11 cellular contexts compared by ENCODE assay signal in genomic region chr9:26863074-26863473, GRCh38. TPM values are rescaled to one million over a fixed set of nuclear protein-coding genes. Genes with fewer than 3 reads are reported as not detected.
A peak's percentile ranks its signal among the peaks of the same experiment; 100 is the strongest.
DNase-seq lines count a peak whose midpoint lies in the region; FAIRE-seq and TF ChIP-seq lines count a peak whose summit lies in the region.
"Had no signal": no experiment of that assay in that cellular context is flagged by ENCODE, and none has a peak within 500 bp of the region (broad histone marks: within the 10 kb centered on the region; RNA-seq: fewer than 3 reads in every experiment).

No MANE protein-coding gene starts in this region.

- TF ChIP-seq EP300 in sigmoid colon (IDR thresholded peaks at IDR 0.05) = no peak

- H3K9me3 ChIP-seq in breast epithelium = no peaks in the 10 kb centered on the region
- no peaks in the 10 kb centered on the region for H3K9me3 ChIP-seq in PC-9 (ENCODE audit: insufficient read depth, low read depth)
- H3K9me3 ChIP-seq in sigmoid colon = no peaks in the 10 kb centered on the region
- H3K9me3 ChIP-seq: SJCRH30 had no signal

- peaks cover 33% of the 10 kb centered on the region for H3K36me3 Mint-ChIP-seq in MCF 10A (ENCODE audit: insufficient read depth, unreplicated experiment)

- H3K27me3 ChIP-seq in breast epithelium (no peaks in the 10 kb centered on the region), PC-9 (ENCODE audit: insufficient read depth, low read depth) (no peaks in the 10 kb centered on the region), sigmoid colon (no peaks in the 10 kb centered on the region)
- H3K27me3 ChIP-seq: SJCRH30 had no signal

- H3K36me3 ChIP-seq in breast epithelium (no peaks in the 10 kb centered on the region), PC-9 (ENCODE audit: low read depth) (no peaks in the 10 kb centered on the region), sigmoid colon (peaks cover 0 to 27% (median 4%) of the 10 kb centered on the region in 4 donors)
- H3K36me3 ChIP-seq: SJCRH30 had no signal

- H3K4me1 Mint-ChIP-seq in MCF 10A (ENCODE audit: insufficient read depth, unreplicated experiment) = no peaks in the 10 kb centered on the region

- no peaks in the 10 kb centered on the region for H3F3A ChIP-seq in PC-9 (ENCODE audit: insufficient read depth, low read depth)

- no peak overlapping the region for H3K4me2 ChIP-seq in PC-9

- TF ChIP-seq CTCF in MCF 10A (IDR thresholded peaks at IDR 0.05; ENCODE audit: unreplicated experiment) (peak; percentile 36), breast epithelium (IDR thresholded peaks at IDR 0.05) (peak in 1 of 3 donors; percentile 36), PC-9 (conservative IDR thresholded peaks at IDR 0.05) (peak; percentile 45; the same call in 1 of the 2 replicates), foreskin fibroblast (IDR thresholded peaks at IDR 0.05; ENCODE audit: low read depth, low read length) (peak; percentile 22), sigmoid colon (IDR thresholded peaks at IDR 0.05) (no peak)

- H4K20me1 ChIP-seq in PC-9 (ENCODE audit: insufficient read depth) = no peaks in the 10 kb centered on the region

- no peaks in the 10 kb centered on the region for H3K9me3 Mint-ChIP-seq in MCF 10A (ENCODE audit: unreplicated experiment)
- H3K9me3 Mint-ChIP-seq: CD4-positive, alpha-beta memory T cell had no signal

- H3K9me2 ChIP-seq in PC-9 (ENCODE audit: insufficient read depth) = no peaks in the 10 kb centered on the region

- no peaks in the 10 kb centered on the region for H3K27me3 Mint-ChIP-seq in MCF 10A (ENCODE audit: insufficient read depth, unreplicated experiment)
- H3K27me3 Mint-ChIP-seq: CD4-positive, alpha-beta memory T cell had no signal

- intact Hi-C loops in MCF 10A (cut with micrococcal nuclease) = loop anchor here (2.0 to 10.0 kb wide), 2 partner anchors 534 to 898 kb away; no protein-coding TSS in a partner anchor
- intact Hi-C loops in breast epithelium (cut with DNase I; ENCODE audit: low total_unique reads) = no loop called here
- intact Hi-C loops in PC-9 (cut with micrococcal nuclease; ENCODE audit: unreplicated experiment) = no loop called here
- intact Hi-C loops in sigmoid colon (cut with DNase I) = loop anchor here (10.0 kb wide), 1 partner anchor 118 kb away; no protein-coding TSS in a partner anchor

- POLR2A ChIA-PET in MCF 10A (lab: Yijun Ruan, JAX) (interaction anchor here (0.8 to 1.0 kb wide), 2 partner anchors 27 to 29 kb away, joined by 3 read pairs; no protein-coding TSS in a partner anchor), PC-9 (lab: Charles Lee; ENCODE audit: unreplicated experiment) (no interaction called here)

- H3K27ac ChIP-seq in breast epithelium (no peak overlapping the region), PC-9 (no peak overlapping the region), sigmoid colon (no peak overlapping the region)
- H3K27ac ChIP-seq: SJCRH30 had no signal

- 42 to 52% methylated on average over 1 of the region's 1 CpG for WGBS in sigmoid colon, 2 donors

- H3K79me2 ChIP-seq in PC-9 (ENCODE audit: low read depth) = no peaks in the 10 kb centered on the region

- H3K4me1 ChIP-seq in breast epithelium (no peaks in the 10 kb centered on the region), PC-9 (replicated peaks; ENCODE audit: insufficient read depth) (no peaks in the 10 kb centered on the region), sigmoid colon (no peaks in the 10 kb centered on the region)
- H3K4me1 ChIP-seq: SJCRH30 had no signal

- TF ChIP-seq POLR2A in breast epithelium (IDR thresholded peaks at IDR 0.05) = no peak
- no peak for TF ChIP-seq POLR2A in sigmoid colon (IDR thresholded peaks at IDR 0.05)

- FAIRE-seq in urothelium cell line (lab: Jason Lieb, UNC) = no peak

- no TSS peak for BruUV-seq in MCF 10A (replicated peaks; lab: Mats Ljungman, UMichigan)
- no TSS peak for BruUV-seq in PC-9 (replicated peaks; lab: Mats Ljungman, UMichigan)

- no peak overlapping the region for H2AFZ ChIP-seq in PC-9

- H3K27ac Mint-ChIP-seq in MCF 10A (ENCODE audit: low read depth, unreplicated experiment) = no peak overlapping the region

- H3K4me3 Mint-ChIP-seq in MCF 10A (ENCODE audit: unreplicated experiment) = no peak overlapping the region
- H3K4me3 Mint-ChIP-seq: CD4-positive, alpha-beta memory T cell had no signal

- DNase-seq in MCF 10A (ENCODE audit: unreplicated experiment) (peak; percentile 15), breast epithelium (ENCODE audit: low spot score in 2 of 2) (no peak), PC-9 (no peak), foreskin fibroblast (peak in 1 of 2 donors; percentile 8), urothelium cell line (ENCODE audit: low spot score) (peak; percentile 9), sigmoid colon (no peak)
- DNase-seq in activated CD4-positive, alpha-beta T cell treated with anti-CD3 and anti-CD28 coated beads for 48 hours = no peak
- DNase-seq in activated CD4-positive, CD25-positive, alpha-beta regulatory T cell treated with anti-CD3 and anti-CD28 coated beads, Interleukin-2, amount 50 U/mL, for 72 hours = no peak
- DNase-seq: activated effector memory CD4-positive, alpha-beta T cell treated with Interleukin-2 at 50 U/mL for 16 hours; CD4-positive, alpha-beta memory T cell had no signal

- H3K4me3 ChIP-seq in breast epithelium (no peak overlapping the region), PC-9 (no peak overlapping the region), foreskin fibroblast (ENCODE audit: low read depth in 1 of 2, low read length in 2 of 2) (no peak overlapping the region), sigmoid colon (no peak overlapping the region)
- H3K4me3 ChIP-seq: SJCRH30 had no signal

- CTCF ChIA-PET in MCF 10A (lab: Yijun Ruan, JAX) = interaction anchor here (0.9 to 1.6 kb wide), 5 partner anchors 15 to 543 kb away, joined by 3 to 13 read pairs (median 3); no protein-coding TSS in a partner anchor
- CTCF ChIA-PET in PC-9 (lab: Charles Lee) = no interaction called here

RNA-seq across cellular contexts. Expression of gene CAAP1, which starts 29.5 kb away (rescaled TPM):
- 29.2 and 35.2 TPM in 2 replicates for total RNA-seq in MCF 10A (2022)
- total RNA-seq in breast epithelium = 10 to 100 TPM; 12.3 to 26.8 (median 19.7) TPM
- total RNA-seq in PC-9 (2021) = 12.1 and 14.0 TPM in 2 replicates
- 10 to 100 TPM; 10.2 to 18.2 (median 11.5) TPM for total RNA-seq in sigmoid colon
- polyA plus RNA-seq in sigmoid colon = 10 to 100 TPM; 16.4 to 19.2 (median 18.3) TPM

Comparison
In these comparisons a context has a peak if more than half of its experiments do, and no peak if none do; other contexts are left out.
1. DNase-seq: peak in MCF 10A (single experiment) and urothelium cell line (single experiment); none in breast epithelium (0 of 2), PC-9 (0 of 2), activated CD4-positive, alpha-beta T cell treated with anti-CD3 and anti-CD28 coated beads for 48 hours (single experiment), sigmoid colon (single experiment) and activated CD4-positive, CD25-positive, alpha-beta regulatory T cell treated with anti-CD3 and anti-CD28 coated beads, Interleukin-2, amount 50 U/mL, for 72 hours (single experiment).
2. intact Hi-C loops: an anchor here in MCF 10A (2.0 to 10.0 kb wide) and sigmoid colon (10.0 kb wide); none called in breast epithelium and PC-9.
3. CTCF ChIP-seq: peak in MCF 10A (single experiment), PC-9 (single experiment) and foreskin fibroblast (single experiment); none in sigmoid colon (0 of 4).